ENCODE assay signal across 15 cellular contexts in genomic region chr3:115160295-115160694, GRCh38. TPM values are rescaled to one million over a fixed set of nuclear protein-coding genes. Genes with fewer than 3 reads are reported as not detected.
DNase-seq lines count a peak whose midpoint lies in the region; ATAC-seq lines count a peak whose summit lies in the region.
"Had no signal": no experiment of that assay in that cellular context is flagged by ENCODE, and none has a peak within 500 bp of the region (broad histone marks: within the 10 kb centered on the region; RNA-seq: fewer than 3 reads in every experiment).

No MANE protein-coding gene starts in this region.

- H3K27me3 Mint-ChIP-seq in activated CD4-positive, alpha-beta T cell treated with anti-CD3 and anti-CD28 coated beads for 36 hours = no peaks in the 10 kb centered on the region

- H3K4me1 Mint-ChIP-seq in activated CD4-positive, alpha-beta T cell treated with anti-CD3 and anti-CD28 coated beads for 36 hours = peaks cover 23% of the 10 kb centered on the region
- H3K4me1 Mint-ChIP-seq: mesothelial cell of epicardium had no signal

- CTCF ChIA-PET in activated CD4-positive, alpha-beta T cell treated with anti-CD3 and anti-CD28 coated beads for 36 hours (lab: Charles Lee) = no interaction called here

- H3K27ac Mint-ChIP-seq in activated CD4-positive, alpha-beta T cell treated with anti-CD3 and anti-CD28 coated beads for 36 hours = no peak overlapping the region
- H3K27ac Mint-ChIP-seq: mesothelial cell of epicardium had no signal

- DNase-seq in left kidney (ENCODE audit: low read depth, low spot score) (peak; percentile 37), dedifferentiated amniotic fluid mesenchymal stem cell (ENCODE audit: extremely low spot score) (no peak), COLO668 (lab: John Stamatoyannopoulos, UW; ENCODE audit: unreplicated experiment) (no peak)
- DNase-seq in activated CD4-positive, alpha-beta T cell treated with anti-CD3 and anti-CD28 coated beads for 36 hours = no peak
- no peak for DNase-seq in activated T-cell treated with anti-CD3 and anti-CD28 coated beads, Interleukin-2, amount 50 U/mL, for 48 hours
- DNase-seq: amygdala; effector CD4-positive, alpha-beta T cell; heart left ventricle; NCI-H526; right cardiac atrium; uterus had no signal

- POLR2A ChIA-PET in activated CD4-positive, alpha-beta T cell treated with anti-CD3 and anti-CD28 coated beads for 36 hours (lab: Charles Lee) = no interaction called here

- H3K36me3 Mint-ChIP-seq in activated CD4-positive, alpha-beta T cell treated with anti-CD3 and anti-CD28 coated beads for 36 hours (ENCODE audit: low read depth) = no peaks in the 10 kb centered on the region
- H3K36me3 Mint-ChIP-seq: mesothelial cell of epicardium had no signal

- peaks cover 3% of the 10 kb centered on the region for H3K9me3 Mint-ChIP-seq in activated CD4-positive, alpha-beta T cell treated with anti-CD3 and anti-CD28 coated beads for 36 hours (ENCODE audit: low read depth)

- ATAC-seq in GM18873 (IDR thresholded peaks at IDR 0.05; ENCODE audit: low FRiP score, unreplicated experiment) (peak; percentile 100), GM21528 (IDR thresholded peaks at IDR 0.05; ENCODE audit: low FRiP score, unreplicated experiment) (peak; percentile 99), HG03095 (IDR thresholded peaks at IDR 0.05; ENCODE audit: unreplicated experiment) (peak; percentile 100)
- no peak for ATAC-seq in activated CD4-positive, alpha-beta T cell treated with anti-CD3 and anti-CD28 coated beads for 36 hours
- ATAC-seq: heart left ventricle, right cardiac atrium had no signal

- intact Hi-C loops in activated CD4-positive, alpha-beta T cell treated with anti-CD3 and anti-CD28 coated beads for 36 hours (cut with DNase I, micrococcal nuclease) = loop anchor here in 1 of 2 experiments (10.0 kb wide), 1 partner anchor 775 kb away; no protein-coding TSS in a partner anchor

- no peak overlapping the region for H3K4me3 Mint-ChIP-seq in activated CD4-positive, alpha-beta T cell treated with anti-CD3 and anti-CD28 coated beads for 36 hours
- H3K4me3 Mint-ChIP-seq: mesothelial cell of epicardium had no signal

RNA-seq across cellular contexts. Expression of gene ZBTB20, which starts 13.2 kb away (rescaled TPM):
- 1 to 10 TPM; 5.2 to 6.4 TPM for total RNA-seq in activated CD4-positive, alpha-beta T cell treated with anti-CD3 and anti-CD28 coated beads for 36 hours
